Comparison of ENCODE assay signal across 8 cellular contexts in genomic region chr3:14946749-14947104, GRCh38. TPM values are rescaled to one million over a fixed set of nuclear protein-coding genes. Genes with fewer than 3 reads are reported as not detected.
DNase-seq lines count a peak whose midpoint lies in the region; TF ChIP-seq lines count a peak whose summit lies in the region.

No MANE protein-coding gene starts in this region.

- DNase-seq in GM12865 (ENCODE audit: low read depth) (no peak), SJSA1 (ENCODE audit: low read depth in 1 of 2, low spot score in 2 of 2) (no peak), fibroblast of the aortic adventitia (ENCODE audit: low read depth) (peak; percentile 29), sigmoid colon (no peak), C1 segment of cervical spinal cord (lab: John Stamatoyannopoulos, UW) (no peak), H4 (ENCODE audit: low spot score) (no peak), GDM1 (lab: John Stamatoyannopoulos, UW) (no peak)
- no peak for DNase-seq in stimulated activated CD4-positive, alpha-beta T cell treated with anti-CD3 and anti-CD28 coated beads, Interleukin-12 subunit alpha, Interleukin-12 subunit beta, amount 100 ng/mL, for 4 hours

- H3K27me3 ChIP-seq in SJSA1 (replicated peaks) = no peaks in the 10 kb centered on the region
- no peaks in the 10 kb centered on the region for H3K27me3 ChIP-seq in sigmoid colon

- TF ChIP-seq EP300 in sigmoid colon (IDR thresholded peaks at IDR 0.05) = no peak

- TF ChIP-seq POLR2A in sigmoid colon (IDR thresholded peaks at IDR 0.05) = no peak

- H3K4me1 ChIP-seq in SJSA1 (replicated peaks) (peaks cover 15% of the 10 kb centered on the region), sigmoid colon (peaks cover 0 to 62% (median 42%) of the 10 kb centered on the region in 4 donors)

- H3K9me3 ChIP-seq in SJSA1 (replicated peaks) (no peaks in the 10 kb centered on the region), sigmoid colon (no peaks in the 10 kb centered on the region)

- H3K36me3 ChIP-seq in SJSA1 (peaks cover 61% of the 10 kb centered on the region), sigmoid colon (peaks cover 0 to 28% (median 16%) of the 10 kb centered on the region in 4 donors)

- 1% methylated on average over 8 of the region's 8 CpGs for WGBS in sigmoid colon, 2 donors

- H3K4me3 ChIP-seq in GM12865 (ENCODE audit: low read depth, low read length) (peak overlapping the region; percentile 99), SJSA1 (peak overlapping the region; percentile 73), fibroblast of the aortic adventitia (ENCODE audit: low read depth, low read length) (peak overlapping the region; percentile 86), sigmoid colon (peak overlapping the region; percentile 52 to 99 (median 88))

- intact Hi-C loops in sigmoid colon (cut with DNase I) = loop anchor here (10.0 kb wide), 3 partner anchors 292 to 822 kb away; partner anchors contain the start of genes CCDC174, CHCHD4, LSM3 and TMEM43

- TF ChIP-seq CTCF in GM12865 (IDR thresholded peaks at IDR 0.05; ENCODE audit: insufficient read depth, low read depth, low read length, missing control alignments) (no peak), fibroblast of the aortic adventitia (IDR thresholded peaks at IDR 0.05; ENCODE audit: insufficient read depth, low read length) (no peak), sigmoid colon (IDR thresholded peaks at IDR 0.05) (no peak)

- H3K27ac ChIP-seq in SJSA1 (peak overlapping the region; percentile 99), sigmoid colon (peak overlapping the region; percentile 92 to 100 (median 96))

RNA-seq across cellular contexts. Expression of gene NR2C2, which starts 0.7 kb away (rescaled TPM):
- 17.8 and 30.2 TPM in 2 replicates for total RNA-seq in SJSA1 (2014; rRNA removed; shearing (Covaris generic))
- total RNA-seq in fibroblast of the aortic adventitia (ENCODE audit: low replicate concordance) (13.0 and 33.8 TPM in 2 replicates), sigmoid colon (10 to 100 TPM; 34.2 to 68.4 (median 35.4) TPM)
- 10 to 100 TPM in 1 of 3 donors, 1 to 10 TPM in 2; 3.6 to 14.1 (median 6.0) TPM for polyA plus RNA-seq in sigmoid colon
- total RNA-seq in H4 (2014; rRNA removed; shearing (Covaris generic)) = 12.0 and 12.7 TPM in 2 replicates
